Comparison of ENCODE assay signal across 22 cellular contexts in genomic region chr2:128371248-128371630, GRCh38.
"Had no signal": no experiment of that assay in that cellular context is flagged by ENCODE, and none has a peak within 500 bp of the region (broad histone marks: within the 10 kb centered on the region; RNA-seq: fewer than 3 reads in every experiment).

No MANE protein-coding gene starts in this region.

- H3K27ac Mint-ChIP-seq: activated CD4-positive, alpha-beta memory T cell treated with anti-CD3 and anti-CD28 coated beads for 36 hours; activated CD4-positive, alpha-beta T cell treated with anti-CD3 and anti-CD28 coated beads for 36 hours; dendritic cell treated with granulocyte-macrophage colony-stimulating factor and Interleukin-4, amounts not matched to agents 40 ng/mL and 50 ng/mL, for 4 days; immature natural killer cell; T-helper 1 cell treated with Interleukin-12 subunit alpha and Interleukin-12 subunit beta and Interleukin-4 antibody, amounts not matched to agents 30 μg/mL and 1 μg/mL, for 36 hours; WTC11 had no signal

- H3K36me3 ChIP-seq: cardiac muscle cell, left lung, thoracic aorta had no signal

- DNase-seq: activated CD4-positive, alpha-beta memory T cell treated with anti-CD3 and anti-CD28 coated beads for 36 hours; activated CD4-positive, alpha-beta T cell treated with anti-CD3 and anti-CD28 coated beads for 36 hours; activated naive CD4-positive, alpha-beta T cell treated with anti-CD3 and anti-CD28 coated beads, Interleukin-2, amount 10 ng/mL, durations not matched to agents 7 days and 5 days; activated T-cell treated with anti-CD3 and anti-CD28 coated beads, Interleukin-2, amount 50 U/mL, for 48 hours; anterior cingulate cortex; body of pancreas; effector CD4-positive, alpha-beta T cell; foreskin keratinocyte; immature natural killer cell; kidney glomerular epithelial cell; left lung; midbrain; occipital lobe; stimulated activated CD4-positive, alpha-beta T cell treated with anti-CD3 and anti-CD28 coated beads, Interleukin-4, amount 100 ng/mL, for 1 hour; stimulated activated naive CD4-positive, alpha-beta T cell; T1000 had no signal

- H3K36me3 Mint-ChIP-seq: activated CD4-positive, alpha-beta memory T cell treated with anti-CD3 and anti-CD28 coated beads for 36 hours; activated naive CD4-positive, alpha-beta T cell treated with anti-CD3 and anti-CD28 coated beads, Interleukin-2, amount 10 ng/mL, durations not matched to agents 7 days and 5 days; immature natural killer cell; WTC11 had no signal

- H3K4me3 ChIP-seq: body of pancreas, cardiac muscle cell, left lung, thoracic aorta had no signal

- H3K4me1 Mint-ChIP-seq: activated CD4-positive, alpha-beta T cell treated with anti-CD3 and anti-CD28 coated beads for 36 hours had no signal

- H3K27me3 Mint-ChIP-seq: activated CD4-positive, alpha-beta memory T cell treated with anti-CD3 and anti-CD28 coated beads for 36 hours; activated CD4-positive, alpha-beta T cell treated with anti-CD3 and anti-CD28 coated beads for 36 hours had no signal

- H3K4me3 Mint-ChIP-seq: activated CD4-positive, alpha-beta memory T cell treated with anti-CD3 and anti-CD28 coated beads for 36 hours; activated CD4-positive, alpha-beta T cell treated with anti-CD3 and anti-CD28 coated beads for 36 hours; activated naive CD4-positive, alpha-beta T cell treated with anti-CD3 and anti-CD28 coated beads, Interleukin-2, amount 10 ng/mL, durations not matched to agents 7 days and 5 days; dendritic cell treated with granulocyte-macrophage colony-stimulating factor and Interleukin-4, amounts not matched to agents 40 ng/mL and 50 ng/mL, for 4 days; immature natural killer cell; nephron; T-helper 1 cell treated with Interleukin-12 subunit alpha and Interleukin-12 subunit beta and Interleukin-4 antibody, amounts not matched to agents 30 μg/mL and 1 μg/mL, for 36 hours; WTC11 had no signal

- H3K27me3 ChIP-seq: body of pancreas, cardiac muscle cell, foreskin keratinocyte, left lung had no signal

- H3K9me3 ChIP-seq: body of pancreas, left lung, thoracic aorta had no signal

- H3K9me3 Mint-ChIP-seq: activated CD4-positive, alpha-beta memory T cell treated with anti-CD3 and anti-CD28 coated beads for 36 hours; activated naive CD4-positive, alpha-beta T cell treated with anti-CD3 and anti-CD28 coated beads, Interleukin-2, amount 10 ng/mL, durations not matched to agents 7 days and 5 days; dendritic cell treated with granulocyte-macrophage colony-stimulating factor and Interleukin-4, amounts not matched to agents 40 ng/mL and 50 ng/mL, for 4 days; immature natural killer cell; nephron; T-helper 1 cell treated with Interleukin-12 subunit alpha and Interleukin-12 subunit beta and Interleukin-4 antibody, amounts not matched to agents 30 μg/mL and 1 μg/mL, for 36 hours; WTC11 had no signal

- H3K27ac ChIP-seq: body of pancreas, cardiac muscle cell, foreskin keratinocyte, left lung, thoracic aorta had no signal

- ATAC-seq: activated CD4-positive, alpha-beta T cell treated with anti-CD3 and anti-CD28 coated beads for 36 hours; body of pancreas; foreskin keratinocyte; left lung; WTC11 had no signal
